ENCODE assay signal across 8 cellular contexts in the genomic region with DNA sequence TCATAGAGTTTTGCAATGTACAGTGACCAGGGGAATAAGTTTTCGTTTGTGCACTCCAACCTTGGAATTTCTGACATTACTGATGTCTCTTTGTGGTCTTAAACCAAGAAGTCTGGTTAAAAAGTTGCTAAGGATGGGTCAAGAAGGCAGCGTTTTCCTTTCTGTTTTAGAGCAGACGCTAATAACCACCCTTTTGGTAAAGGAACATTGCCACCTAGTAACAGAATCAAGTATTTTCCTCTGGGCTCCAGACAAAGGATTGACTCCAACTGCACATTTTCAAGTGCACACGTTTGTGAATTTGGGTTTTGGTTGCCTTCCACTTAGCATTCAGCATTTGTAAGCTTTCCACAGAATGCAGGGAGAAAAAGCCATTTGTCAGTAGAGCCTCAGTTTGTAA. TPM values are rescaled to one million over a fixed set of nuclear protein-coding genes. Genes with fewer than 3 reads are reported as not detected.
DNase-seq lines count a peak whose midpoint lies in the region; ATAC-seq, FAIRE-seq and TF ChIP-seq lines count a peak whose summit lies in the region.

No MANE protein-coding gene starts in this region.

- peak overlapping the region in 5 of 10 donors; percentile 23 to 77 (median 37) for H3K27ac Mint-ChIP-seq in naive thymus-derived CD8-positive, alpha-beta T cell

- H3K9me3 Mint-ChIP-seq in naive thymus-derived CD8-positive, alpha-beta T cell, result peaks cover 0 to 4% (median 0%) of the 10 kb centered on the region in 9 donors

- H3K27me3 Mint-ChIP-seq in naive thymus-derived CD8-positive, alpha-beta T cell, result no peaks in the 10 kb centered on the region

- peaks cover 27 to 53% (median 42%) of the 10 kb centered on the region in 4 donors for H3K4me1 Mint-ChIP-seq in naive thymus-derived CD8-positive, alpha-beta T cell

- DNase-seq in GM12892 (ENCODE audit: insufficient read length) (no peak), Kasumi-1 (lab: John Stamatoyannopoulos, UW) (peak; percentile 76 to 77), bronchial epithelial cell (ENCODE audit: low read depth) (peak; percentile 30), UCSD-AML1 (lab: John Stamatoyannopoulos, UW; ENCODE audit: unreplicated experiment) (no peak)
- DNase-seq in naive thymus-derived CD8-positive, alpha-beta T cell, result peak in 3 of 10 donors; percentile 40 to 50 (median 43)
- no peak for DNase-seq in activated CD8-positive, alpha-beta memory T cell treated with anti-CD3 and anti-CD28 coated beads, Interleukin-2, amount 50 U/mL, for 4 hours

- TF ChIP-seq POLR2A in GM12892 (IDR thresholded peaks at IDR 0.05; ENCODE audit: low read depth, low read length), result no peak

- no peak overlapping the region for H3K4me3 ChIP-seq in bronchial epithelial cell (ENCODE audit: low read depth, low read length)

- FAIRE-seq in GM12892 (lab: Jason Lieb, UNC) (peak; percentile 33), bronchial epithelial cell (lab: Jason Lieb, UNC) (no peak)

- peak; percentile 52 to 72 for ATAC-seq in naive thymus-derived CD8-positive, alpha-beta T cell
- no peak for ATAC-seq in HG03378 (IDR thresholded peaks at IDR 0.05; ENCODE audit: unreplicated experiment)
- no peak for ATAC-seq in GM18511 (IDR thresholded peaks at IDR 0.05; ENCODE audit: unreplicated experiment)

- no peaks in the 10 kb centered on the region for H3K27me3 ChIP-seq in bronchial epithelial cell (ENCODE audit: control insufficient read depth, insufficient read depth, low read length)

- no peaks in the 10 kb centered on the region for H3K36me3 Mint-ChIP-seq in naive thymus-derived CD8-positive, alpha-beta T cell

- H3K4me3 Mint-ChIP-seq in naive thymus-derived CD8-positive, alpha-beta T cell, result peak overlapping the region in 5 of 10 donors; percentile 6 to 62 (median 18)

- POLR2A ChIA-PET in naive thymus-derived CD8-positive, alpha-beta T cell (lab: Charles Lee), result interaction anchor here (0.9 to 3.8 kb wide), 2 partner anchors 13 to 99 kb away, joined by 3 to 28 read pairs; no protein-coding TSS in a partner anchor

- no peaks in the 10 kb centered on the region for H3K36me3 ChIP-seq in bronchial epithelial cell (ENCODE audit: control insufficient read depth, insufficient read depth, low read length)

- peak; percentile 35 for TF ChIP-seq CTCF in bronchial epithelial cell (IDR thresholded peaks at IDR 0.05; ENCODE audit: insufficient read depth, low read length, severe bottlenecking)

RNA-seq across cellular contexts. Expression of a gene that starts 22.2 kb away (rescaled TPM):
- 19.9 TPM for polyA plus RNA-seq in GM12892 (2012; ENCODE audit: missing spikeins)
- 5.9 and 7.4 TPM in 2 replicates for total RNA-seq in bronchial epithelial cell
- 10 to 100 TPM; 32.7 to 35.9 TPM for total RNA-seq in naive thymus-derived CD8-positive, alpha-beta T cell
- 10 to 100 TPM; 14.7 to 21.2 (median 15.1) TPM for polyA plus RNA-seq in naive thymus-derived CD8-positive, alpha-beta T cell

Comparison
In these comparisons a context has a peak if more than half of its experiments do, and no peak if none do; other contexts are left out.
1. DNase-seq: peak in Kasumi-1 (2 of 2) and bronchial epithelial cell (single experiment); none in GM12892 (single experiment), activated CD8-positive, alpha-beta memory T cell treated with anti-CD3 and anti-CD28 coated beads, Interleukin-2, amount 50 U/mL, for 4 hours (single experiment) and UCSD-AML1 (single experiment).
2. ATAC-seq: peak in naive thymus-derived CD8-positive, alpha-beta T cell (2 of 2); none in HG03378 (single experiment) and GM18511 (single experiment).